8 cellular contexts compared by ENCODE assay signal in the genomic region with DNA sequence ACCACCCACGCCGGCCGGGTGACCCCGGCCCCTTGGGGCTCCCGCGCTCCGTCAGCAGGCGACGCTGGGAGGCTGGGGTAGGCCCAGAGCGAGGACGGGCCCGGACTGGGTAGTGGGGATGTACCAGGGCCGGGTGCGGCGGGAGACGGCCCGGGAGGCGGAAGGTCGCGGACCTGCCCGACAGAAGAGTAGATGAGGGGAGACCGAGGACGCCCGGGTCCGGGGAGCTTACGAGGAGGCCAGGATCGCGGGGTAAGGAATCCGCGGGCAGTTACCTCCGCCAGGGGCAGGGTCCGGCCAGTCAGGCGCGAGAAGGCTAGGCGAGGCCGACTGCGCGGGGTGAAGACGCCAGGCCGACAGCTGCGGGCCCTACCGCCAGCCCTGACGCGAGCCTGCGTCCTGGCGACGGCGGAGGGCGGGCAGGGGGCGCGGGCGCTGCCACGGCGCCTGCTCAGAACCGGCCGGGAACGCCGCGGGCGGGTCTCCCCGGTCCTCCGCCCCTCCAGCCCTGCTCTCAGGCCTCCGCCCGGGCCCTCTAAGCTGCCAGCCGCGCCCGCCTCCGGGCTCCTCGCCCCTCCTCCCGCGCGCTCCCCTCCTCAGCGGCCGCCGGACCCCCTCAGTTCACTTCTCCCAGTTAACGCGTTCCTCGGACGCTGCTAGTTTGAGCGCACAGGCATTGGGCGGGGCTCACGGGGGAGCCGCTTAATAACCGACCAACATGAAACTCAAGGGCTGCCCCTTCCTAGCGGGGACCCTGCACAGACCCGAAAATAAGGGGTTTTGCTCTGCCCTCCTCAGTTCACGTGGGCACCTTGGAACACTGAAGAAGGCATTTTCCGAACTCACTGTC. TPM values are rescaled to one million over a fixed set of nuclear protein-coding genes. Genes with fewer than 3 reads are reported as not detected.
DNase-seq lines count a peak whose midpoint lies in the region; ATAC-seq and TF ChIP-seq lines count a peak whose summit lies in the region.

Gene CPLANE1, minus strand, starts transcription at position 407 of the 850 bp plus-strand sequence. CDS start 1,678 bp downstream, outside the sequence.

- no peaks in the 10 kb centered on the region for H3K36me3 Mint-ChIP-seq in type B pancreatic cell

- peak within 1 kb of the TSS; percentile 6 for H2BK12ac ChIP-seq in trophoblast cell (ENCODE audit: low read length)

- H3K4me2 ChIP-seq in trophoblast cell (ENCODE audit: low read length) = peak within 1 kb of the TSS; percentile 49

- peak within 1 kb of the TSS; percentile 63 for H3K27ac ChIP-seq in trophoblast cell (ENCODE audit: low read depth, low read length)

- H3K9ac ChIP-seq in trophoblast cell (ENCODE audit: low read length) = peak within 1 kb of the TSS; percentile 98

- peak within 1 kb of the TSS; percentile 89 for H4K12ac ChIP-seq in trophoblast cell (ENCODE audit: low read depth, low read length)

- no CpG with 5 or more reads among the region's 88 CpGs for WGBS in trophoblast cell (ENCODE audit: extremely low coverage, insufficient coverage, insufficient read length)

- H3K4me1 Mint-ChIP-seq in type B pancreatic cell (ENCODE audit: unreplicated experiment) = peaks cover 10% of the 10 kb centered on the region

- TF ChIP-seq CTCF in type B pancreatic cell (conservative IDR thresholded peaks at IDR 0.05) = peak; percentile 46

- H2AFZ ChIP-seq in trophoblast cell (ENCODE audit: insufficient read depth, low read length, poor library complexity) = peak within 1 kb of the TSS; percentile 93

- H3K9me3 Mint-ChIP-seq in type B pancreatic cell = no peaks in the 10 kb centered on the region

- peak within 1 kb of the TSS; percentile 76 for H3K4ac ChIP-seq in trophoblast cell (ENCODE audit: low read depth, low read length)

- ATAC-seq in Right ventricle myocardium superior (ENCODE audit: poor library complexity) = peak; percentile 99

- peak within 1 kb of the TSS; percentile 94 for H3K27ac Mint-ChIP-seq in type B pancreatic cell

- no peak within 1 kb of the TSS for H2AK5ac ChIP-seq in trophoblast cell (ENCODE audit: low read length)

- peaks cover 13% of the 10 kb centered on the region for H3K79me1 ChIP-seq in trophoblast cell (ENCODE audit: low read length)

- H2BK5ac ChIP-seq in trophoblast cell (ENCODE audit: low read depth, low read length, poor library complexity) = peak within 1 kb of the TSS; percentile 81

- H3K36me3 ChIP-seq in H7 (replicated peaks; ENCODE audit: control insufficient read depth, insufficient read depth, low read length) = no peaks in the 10 kb centered on the region
- H3K36me3 ChIP-seq in trophoblast cell (ENCODE audit: control insufficient read depth in 1 of 2, insufficient read depth in 2 of 2, low read length in 2 of 2) = no peaks in the 10 kb centered on the region

- peaks cover 11% of the 10 kb centered on the region for H3K79me2 ChIP-seq in trophoblast cell (ENCODE audit: control insufficient read depth, insufficient read depth, low read length, poor library complexity)

- H3K4me3 Mint-ChIP-seq in type B pancreatic cell = peak within 1 kb of the TSS; percentile 93

- peaks cover 4 to 5% of the 10 kb centered on the region in 2 experiments for H3K4me1 ChIP-seq in trophoblast cell (ENCODE audit: control insufficient read depth in 1 of 2, insufficient read depth in 2 of 2, low read length in 2 of 2)

- H3K14ac ChIP-seq in trophoblast cell (ENCODE audit: low read length) = peak within 1 kb of the TSS; percentile 96

- peak; percentile 95 for DNase-seq in GM03348 (ENCODE audit: low spot score)
- peak; percentile 93 for DNase-seq in H7
- peak; percentile 74 for DNase-seq in M059J (ENCODE audit: low read depth)
- DNase-seq in SKM-1 (lab: John Stamatoyannopoulos, UW; ENCODE audit: unreplicated experiment) = peak; percentile 51
- DNase-seq in activated naive CD8-positive, alpha-beta T cell treated with anti-CD3 and anti-CD28 coated beads, Interleukin-2, amount 50 U/mL, for 16 hours (ENCODE audit: low read depth, low spot score) = peak; percentile 23
- peak; percentile 90 for DNase-seq in Right ventricle myocardium superior
- peak; percentile 82 to 83 for DNase-seq in trophoblast cell
- peak; percentile 89 for DNase-seq in type B pancreatic cell (ENCODE audit: extremely low spot score, unreplicated experiment)

- peak within 1 kb of the TSS; percentile 86 for H3K18ac ChIP-seq in trophoblast cell (ENCODE audit: low read length)

- no peak within 1 kb of the TSS for H3K23ac ChIP-seq in trophoblast cell (ENCODE audit: low read length)

- H2BK120ac ChIP-seq in trophoblast cell (ENCODE audit: insufficient read depth, low read length, poor library complexity) = peak within 1 kb of the TSS; percentile 85

- intact Hi-C loops in Right ventricle myocardium superior (cut with DNase I) = no loop called here

- H3K4me3 ChIP-seq in H7 (ENCODE audit: insufficient read depth, low read depth, low read length) (peak within 1 kb of the TSS; percentile 81), trophoblast cell (ENCODE audit: low read depth, low read length) (peak within 1 kb of the TSS; percentile 84)

- H4K8ac ChIP-seq in trophoblast cell (ENCODE audit: low read depth, low read length) = peak within 1 kb of the TSS; percentile 98

- peak within 1 kb of the TSS; percentile 82 for H4K91ac ChIP-seq in trophoblast cell (ENCODE audit: low read depth, low read length)

- H3K27me3 ChIP-seq in H7 (ENCODE audit: control insufficient read depth, insufficient read depth, low read length) (no peaks in the 10 kb centered on the region; the same call in 1 of the 2 replicates), trophoblast cell (ENCODE audit: insufficient read depth, low read length) (no peaks in the 10 kb centered on the region)

- H3K27me3 Mint-ChIP-seq in type B pancreatic cell = no peaks in the 10 kb centered on the region

- H3K9me3 ChIP-seq in trophoblast cell (ENCODE audit: insufficient read depth, low read depth, low read length) = no peaks in the 10 kb centered on the region

RNA-seq across cellular contexts. Expression of gene CPLANE1, which starts in this region (rescaled TPM):
- total RNA-seq in H7 (2014; rRNA removed; shearing (Covaris generic)) = 3.1 and 4.6 TPM in 2 replicates
- 7.2 and 20.2 TPM in 2 replicates for total RNA-seq in M059J (2014; rRNA removed; shearing (Covaris generic))
- total RNA-seq in Right ventricle myocardium superior (7.8 TPM), type B pancreatic cell (ENCODE audit: low replicate concordance) (21.4 and 23.1 TPM in 2 replicates)
- 8.5 and 8.7 TPM in 2 replicates for polyA plus RNA-seq in trophoblast cell (2013)

Comparison
In these comparisons a context has a peak if more than half of its experiments do, and no peak if none do; other contexts are left out.
1. Peak in every context shown above with its lines: DNase-seq, ATAC-seq, H3K4me3 ChIP-seq and H3K27ac ChIP-seq.
2. DNase-seq: peak in every context shown above with its lines; median percentile 95 in GM03348; 93 in H7; 90 in Right ventricle myocardium superior; 89 in type B pancreatic cell; 82 in trophoblast cell; 74 in M059J; 51 in SKM-1; 23 in activated naive CD8-positive, alpha-beta T cell treated with anti-CD3 and anti-CD28 coated beads, Interleukin-2, amount 50 U/mL, for 16 hours.